In the genomic region with DNA sequence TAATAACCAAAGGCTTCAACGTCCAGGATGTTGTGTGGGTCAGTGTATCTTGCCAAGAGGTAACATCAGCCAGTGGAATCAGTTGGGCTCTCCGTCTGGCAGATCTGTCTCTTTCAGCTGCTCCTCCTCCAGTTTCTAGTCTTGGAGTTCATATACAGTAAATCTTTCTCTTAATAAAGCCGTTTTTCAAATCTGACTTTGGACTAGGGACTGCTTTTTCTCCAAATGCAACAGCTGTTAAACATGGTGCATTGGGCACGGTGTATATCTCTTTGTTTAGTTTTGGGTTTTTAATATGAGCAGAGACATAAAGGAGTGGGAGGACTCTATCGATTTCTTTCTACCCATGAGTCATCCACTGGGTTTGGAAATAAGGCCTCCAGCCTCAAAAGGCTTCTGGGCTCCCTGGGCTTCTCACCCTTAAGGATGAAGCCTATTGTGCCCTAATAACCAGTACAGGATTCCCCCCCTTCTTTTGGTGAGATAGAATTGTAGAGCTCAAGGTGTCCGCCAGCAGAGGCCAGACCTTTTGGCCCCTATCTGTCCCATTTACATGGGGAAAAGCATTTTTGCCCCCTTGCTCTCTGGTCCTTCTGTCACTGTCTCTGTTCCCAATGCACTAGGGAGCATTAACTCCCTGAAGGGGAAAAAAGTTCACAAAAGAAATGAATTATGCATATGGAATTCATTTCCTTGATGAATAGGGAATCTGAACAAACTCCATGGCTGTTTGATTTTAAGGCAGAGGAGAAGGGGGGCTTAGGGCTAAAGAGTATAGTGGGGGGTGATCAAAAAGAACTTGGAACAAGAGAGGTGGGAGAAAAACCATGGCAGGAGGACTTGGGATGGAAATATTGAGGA, we compare ENCODE assay signal across 9 cellular contexts.
DNase-seq lines count a peak whose midpoint lies in the region; ATAC-seq and TF ChIP-seq lines count a peak whose summit lies in the region.
"Had no signal": no experiment of that assay in that cellular context is flagged by ENCODE, and none has a peak within 500 bp of the region (broad histone marks: within the 10 kb centered on the region; RNA-seq: fewer than 3 reads in every experiment).

No MANE protein-coding gene starts in this region.

- H3K36me3 ChIP-seq in HEK293 (ENCODE audit: control insufficient read depth in 2 of 2, insufficient read depth in 1 of 2, low read length in 2 of 2): no peaks in the 10 kb centered on the region
- H3K36me3 ChIP-seq in SJCRH30: peaks cover 4% of the 10 kb centered on the region; the same call in 1 of the 2 replicates

- H3K4me1 ChIP-seq in HEK293 (ENCODE audit: control insufficient read depth, insufficient read depth, low read length) (peaks cover 27% of the 10 kb centered on the region), SJCRH30 (peaks cover 53% of the 10 kb centered on the region)

- POLR2A ChIA-PET in HEK293 (lab: Yijun Ruan, JAX): no interaction called here

- CTCF ChIA-PET in HEK293 (lab: Yijun Ruan, JAX): interaction anchor here (0.6 kb wide), 1 partner anchor 143 kb away, joined by 3 read pairs; no protein-coding TSS in a partner anchor

- no peak for TF ChIP-seq CTCF in HEK293 (tag by site-specific recombination; IDR thresholded peaks at IDR 0.05)
- TF ChIP-seq CTCF in fibroblast of villous mesenchyme (IDR thresholded peaks at IDR 0.05; ENCODE audit: insufficient read depth, low read depth, low read length): no peak

- peak; percentile 69 to 85 for DNase-seq in SJCRH30
- DNase-seq in fibroblast of villous mesenchyme (ENCODE audit: low read depth): peak; percentile 89
- no peak for DNase-seq in NCI-H526 treated with DMSO at 0.1 percent for 48 hours (lab: John Stamatoyannopoulos, UW)
- DNase-seq in erythroblast (lab: John Stamatoyannopoulos, UW): no peak
- DNase-seq: mucosa of descending colon had no signal

- no peak for ATAC-seq in HG02885 (IDR thresholded peaks at IDR 0.05; ENCODE audit: poor library complexity, unreplicated experiment)
- ATAC-seq in GM18505 (IDR thresholded peaks at IDR 0.05; ENCODE audit: unreplicated experiment): no peak
- ATAC-seq: mucosa of descending colon had no signal

- H3K27ac ChIP-seq in HEK293 (ENCODE audit: extremely low read depth, low read depth, low read length): peak overlapping the region; percentile 7
- H3K27ac ChIP-seq in SJCRH30: peak overlapping the region; percentile 86
- H3K27ac ChIP-seq in skin epidermis: peak overlapping the region in 11 of 21 experiments; percentile 5 to 70 (median 41)

- TF ChIP-seq POLR2A in erythroblast (IDR thresholded peaks at IDR 0.05; ENCODE audit: low read length) (no peak), GM18505 (IDR thresholded peaks at IDR 0.05; ENCODE audit: borderline replicate concordance, extremely low read depth, insufficient read depth, insufficient read length) (no peak)

- no peaks in the 10 kb centered on the region for H3K27me3 ChIP-seq in SJCRH30

- H3K4me3 ChIP-seq in HEK293 (ENCODE audit: low read depth, low read length): no peak overlapping the region; the same call in 1 of the 2 replicates
- peak overlapping the region; percentile 26 for H3K4me3 ChIP-seq in SJCRH30
- no peak overlapping the region for H3K4me3 ChIP-seq in fibroblast of villous mesenchyme (ENCODE audit: low read depth, low read length)
- no peak overlapping the region for H3K4me3 ChIP-seq in skin epidermis
- H3K4me3 ChIP-seq: mucosa of descending colon had no signal

- H3K9me3 ChIP-seq in HEK293 (ENCODE audit: control insufficient read depth, insufficient read depth, low read depth, low read length) (no peaks in the 10 kb centered on the region), SJCRH30 (replicated peaks) (no peaks in the 10 kb centered on the region)
- H3K9me3 ChIP-seq: mucosa of descending colon had no signal

TF ChIP-seq in HEK293, 187 proteins besides CTCF, POLR2A, EP300 and RAD21 (continues in another document):
- TF ChIP-seq ZNF138 (tag by site-specific recombination; IDR thresholded peaks at IDR 0.05; ENCODE audit: borderline replicate concordance) (no peak), ZNF629 (tag by site-specific recombination; IDR thresholded peaks at IDR 0.05) (peak; percentile 21; the same call in 1 of the 2 replicates), ZXDB (tag by site-specific recombination; IDR thresholded peaks at IDR 0.05) (peak; percentile 55; the same call in 1 of the 2 replicates), ZNF530 (tag by site-specific recombination; IDR thresholded peaks at IDR 0.05; ENCODE audit: low read depth) (no peak), ZNF449 (tag by site-specific recombination; IDR thresholded peaks at IDR 0.05) (peak; percentile 83; the same call in 1 of the 2 replicates), ZNF792 (tag by site-specific recombination; IDR thresholded peaks at IDR 0.05) (no peak), ZNF404 (tag by site-specific recombination; IDR thresholded peaks at IDR 0.05) (no peak), ZNF37A (tag by site-specific recombination; IDR thresholded peaks at IDR 0.05) (no peak), ZEB2 (tag by site-specific recombination; IDR thresholded peaks at IDR 0.05) (peak; percentile 64; the same call in 1 of the 2 replicates), ZNF148 (tag by site-specific recombination; IDR thresholded peaks at IDR 0.05; ENCODE audit: borderline replicate concordance) (no peak), ZNF280D (tag by site-specific recombination; IDR thresholded peaks at IDR 0.05) (no peak), ZNF214 (tag by site-specific recombination; IDR thresholded peaks at IDR 0.05; ENCODE audit: borderline replicate concordance) (no peak), WT1 (tag by site-specific recombination; IDR thresholded peaks at IDR 0.05) (no peak), PRDM6 (tag by site-specific recombination; IDR thresholded peaks at IDR 0.05) (peak; percentile 99), ZNF335 (tag by site-specific recombination; conservative IDR thresholded peaks at IDR 0.05) (no peak)

Comparison
In these comparisons a context has a peak if more than half of its experiments do, and no peak if none do; other contexts are left out.
1. H3K27ac ChIP-seq: peak in every context shown above with its lines; median percentile 86 in SJCRH30; 41 in skin epidermis; 7 in HEK293.
2. DNase-seq: peak in SJCRH30 (2 of 2) and fibroblast of villous mesenchyme (single experiment); none in NCI-H526 treated with DMSO at 0.1 percent for 48 hours (single experiment) and erythroblast (0 of 2).